ENCODE assay signal across 28 cellular contexts in genomic region chr9:113894166-113894565, GRCh38.
"Had no signal": no experiment of that assay in that cellular context is flagged by ENCODE, and none has a peak within 500 bp of the region (broad histone marks: within the 10 kb centered on the region; RNA-seq: fewer than 3 reads in every experiment).

No MANE protein-coding gene starts in this region.

- H3K9me3 ChIP-seq: neutrophil, pancreas, prostate gland, suprapubic skin, testis had no signal

- H3K4me1 ChIP-seq: prostate gland, suprapubic skin, testis, upper lobe of right lung, uterus had no signal

- ATAC-seq: naive thymus-derived CD8-positive, alpha-beta T cell; natural killer cell treated with Interleukin-12 subunit alpha and Interleukin-12 subunit beta and Interleukin-15 and Interleukin-18, amount 100 ng/mL, for 72 hours; pancreas; sciatic nerve; stimulated activated memory B cell treated with anti-CD40 and anti-IgM and Interleukin-4, amounts not matched to agents 10 μg/mL and 1 μg/mL and 100 μg/mL, for 72 hours; stimulated activated naive CD8-positive, alpha-beta T cell treated with anti-CD3 and anti-CD28 coated beads, Interleukin-15, amount 100 ng/mL, for 72 hours; stimulated activated naive CD8-positive, alpha-beta T cell treated with anti-CD3 and anti-CD28 coated beads, Interleukin-15, Interleukin-2, amounts not matched to agents 100 U/mL and 50 U/mL, for 24 hours; upper lobe of right lung had no signal

- H3K4me3 ChIP-seq: pancreas, prostate gland, skin epidermis, smooth muscle cell, spleen, suprapubic skin, testis, tibial artery, transverse colon, upper lobe of right lung, uterus had no signal

- H3K27me3 ChIP-seq: neutrophil, pancreas, spleen, suprapubic skin, testis, tibial artery, transverse colon, upper lobe of right lung, uterus had no signal

- H3K36me3 ChIP-seq: neutrophil, pancreas, prostate gland, suprapubic skin, transverse colon, upper lobe of right lung, uterus had no signal

- DNase-seq: naive B cell; naive thymus-derived CD8-positive, alpha-beta T cell; nephron progenitor cell; nucleus accumbens; pancreas; spleen; stimulated activated CD4-positive, alpha-beta T cell treated with anti-CD3 and anti-CD28 coated beads, Interleukin-12 subunit alpha, Interleukin-12 subunit beta, amount 100 ng/mL, for 4 hours; stimulated activated CD4-positive, alpha-beta T cell treated with anti-CD3 and anti-CD28 coated beads, Interleukin-1b, Interleukin-23, amount 100 ng/mL, for 48 hours; stimulated activated CD4-positive, alpha-beta T cell treated with anti-CD3 and anti-CD28 coated beads, Interleukin-4, amount 100 ng/mL, for 1 hour; stimulated activated CD4-positive, alpha-beta T cell treated with anti-CD3 and anti-CD28 coated beads, Interleukin-4, amount 100 ng/mL, for 4 hours; stimulated activated CD8-positive, alpha-beta memory T cell treated with anti-CD3 and anti-CD28 coated beads, Interleukin-4, amount 100 ng/mL, for 48 hours; stimulated activated naive CD4-positive, alpha-beta T cell; stimulated activated naive CD8-positive, alpha-beta T cell treated with anti-CD3 and anti-CD28 coated beads, Interleukin-15, amount 100 ng/mL, for 72 hours; stimulated activated naive CD8-positive, alpha-beta T cell treated with anti-CD3 and anti-CD28 coated beads, Interleukin-15, Interleukin-2, amounts not matched to agents 100 U/mL and 50 U/mL, for 24 hours; substantia nigra; testis; tibial artery; transverse colon; upper lobe of right lung; uterus had no signal

- H3K27ac ChIP-seq: neutrophil, pancreas, prostate gland, skin epidermis, spleen, suprapubic skin, testis, tibial artery, transverse colon, upper lobe of right lung, uterus had no signal
